ENCODE assay signal across 8 cellular contexts in the genomic region with DNA sequence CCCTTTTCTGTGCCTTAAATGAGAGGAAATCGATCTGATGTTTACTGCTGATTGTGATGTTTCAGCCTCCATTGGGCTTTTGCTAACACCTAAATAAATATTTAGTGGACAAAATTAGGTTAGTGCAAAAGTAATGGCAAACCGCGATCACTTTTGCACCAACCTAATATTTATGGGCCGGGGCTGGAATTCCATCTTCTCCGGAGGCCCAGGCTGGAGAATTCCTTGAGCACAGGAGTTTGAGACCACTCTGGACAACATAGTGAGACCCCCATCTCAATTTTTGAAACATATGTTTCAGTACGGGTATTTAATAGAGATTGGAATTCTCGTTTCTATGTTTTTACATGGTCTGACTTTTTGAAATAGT. TPM values are rescaled to one million over a fixed set of nuclear protein-coding genes. Genes with fewer than 3 reads are reported as not detected.
DNase-seq lines count a peak whose midpoint lies in the region; ATAC-seq, FAIRE-seq and TF ChIP-seq lines count a peak whose summit lies in the region.

No MANE protein-coding gene starts in this region.

- TF ChIP-seq CTCF in right atrium auricular region (IDR thresholded peaks at IDR 0.05) (no peak), choroid plexus epithelial cell (conservative IDR thresholded peaks at IDR 0.05; ENCODE audit: low read depth, low read length) (no peak), vagina (IDR thresholded peaks at IDR 0.05) (no peak)

- H3K9me3 ChIP-seq in right atrium auricular region (peaks cover 7 to 27% of the 10 kb centered on the region in 2 donors), mucosa of rectum (ENCODE audit: control insufficient read depth in 2 of 2, low read length in 2 of 2) (peaks cover 15 to 21% of the 10 kb centered on the region in 2 donors), vagina (peaks cover 20% of the 10 kb centered on the region)

- H3K4me3 ChIP-seq in right atrium auricular region (peak overlapping the region; percentile 72 to 87), choroid plexus epithelial cell (ENCODE audit: low read depth, low read length) (peak overlapping the region; percentile 87), mucosa of rectum (ENCODE audit: low read length in 2 of 2) (peak overlapping the region; percentile 92 to 96), vagina (peak overlapping the region; percentile 63 to 85)

- H3K9ac ChIP-seq in mucosa of rectum (ENCODE audit: low read depth in 1 of 2, low read length in 2 of 2): peak overlapping the region; percentile 80 to 90

- H3K27ac ChIP-seq in right atrium auricular region (peak overlapping the region; percentile 92 to 95), mucosa of rectum (ENCODE audit: low read depth in 2 of 2, low read length in 2 of 2) (peak overlapping the region; percentile 90 to 93), vagina (peak overlapping the region; percentile 77)

- intact Hi-C loops in left cardiac atrium (cut with DNase I): no loop called here
- intact Hi-C loops in vagina (cut with DNase I): no loop called here

- H3K36me3 ChIP-seq in right atrium auricular region (peaks cover 38% of the 10 kb centered on the region), mucosa of rectum (ENCODE audit: control insufficient read depth in 2 of 2, insufficient read depth in 2 of 2, low read length in 2 of 2) (peaks cover 17 to 21% of the 10 kb centered on the region in 2 donors), vagina (peaks cover 7 to 48% of the 10 kb centered on the region in 2 donors)

- no peak for ATAC-seq in left cardiac atrium

- H3K4me1 ChIP-seq in right atrium auricular region: peaks cover 0 to 8% of the 10 kb centered on the region in 2 donors
- no peaks in the 10 kb centered on the region for H3K4me1 ChIP-seq in mucosa of rectum (ENCODE audit: control insufficient read depth in 2 of 2, insufficient read depth in 2 of 2, low read length in 2 of 2)
- peaks cover 16% of the 10 kb centered on the region for H3K4me1 ChIP-seq in vagina

- DNase-seq in right atrium auricular region (ENCODE audit: low spot score): no peak
- no peak for DNase-seq in left cardiac atrium
- no peak for DNase-seq in choroid plexus epithelial cell (ENCODE audit: low read depth)
- no peak for DNase-seq in vagina (ENCODE audit: extremely low spot score in 2 of 2)
- no peak for DNase-seq in GM19239 (ENCODE audit: insufficient read length, low spot score)
- DNase-seq in RCC 7860 (ENCODE audit: low spot score): no peak
- no peak for DNase-seq in NCI-H1436 (lab: John Stamatoyannopoulos, UW)

- TF ChIP-seq POLR2A in vagina (IDR thresholded peaks at IDR 0.05): no peak

- H3K27me3 ChIP-seq in right atrium auricular region (no peaks in the 10 kb centered on the region), mucosa of rectum (ENCODE audit: control insufficient read depth in 2 of 2, insufficient read depth in 2 of 2, low read length in 2 of 2) (no peaks in the 10 kb centered on the region), vagina (no peaks in the 10 kb centered on the region)

- no peak for FAIRE-seq in GM19239 (lab: Jason Lieb, UNC)
- no peak for FAIRE-seq in RCC 7860 (lab: Jason Lieb, UNC)

RNA-seq across cellular contexts. Expression of a gene that starts 0.6 kb away (rescaled TPM):
- 10 to 100 TPM; 19.6 to 20.5 TPM for total RNA-seq in right atrium auricular region
- 10 to 100 TPM; 17.2 to 22.2 TPM for total RNA-seq in left cardiac atrium
- total RNA-seq in vagina: 15.2 TPM

RNA-seq across cellular contexts. Expression of a gene that starts 27.3 kb away (rescaled TPM):
- total RNA-seq in right atrium auricular region: 10 to 100 TPM in 1 of 2 donors, 1 to 10 TPM in 1; 9.4 to 16.7 TPM
- 10 to 100 TPM; 13.7 to 17.0 TPM for total RNA-seq in left cardiac atrium
- 11.0 TPM for total RNA-seq in vagina

RNA-seq across cellular contexts. Expression of a gene that starts 34.3 kb away (rescaled TPM):
- total RNA-seq in right atrium auricular region (1 to 10 TPM; 1.9 to 7.1 TPM), left cardiac atrium (1 to 10 TPM; 1.3 to 2.4 TPM), vagina (0.98 TPM)

RNA-seq across cellular contexts. Expression of a gene that starts 58.6 kb away (rescaled TPM):
- under 1 TPM in 1 of 2 donors, not detected in 1; 0.16 TPM for total RNA-seq in right atrium auricular region
- total RNA-seq in left cardiac atrium: under 1 TPM; 0.24 to 0.31 TPM
- total RNA-seq in vagina: not detected
